Comparison of ENCODE assay signal across 1 cellular context in genomic region chr2:203814661-203815540, GRCh38.
TF ChIP-seq lines count a peak whose summit lies in the region.

No MANE protein-coding gene starts in this region.

TF ChIP-seq in H1, 55 proteins besides CTCF, POLR2A, EP300 and RAD21 (continued from another document):
- TF ChIP-seq CHD1 (IDR thresholded peaks at IDR 0.05; ENCODE audit: low read depth, low read length) (no peak), YY1 (IDR thresholded peaks at IDR 0.05; ENCODE audit: low read depth, low read length) (0 out of 2 replicates have a peak, but pooled peaks have one; percentile 33), JUN (IDR thresholded peaks at IDR 0.05; ENCODE audit: low read depth, low read length) (no peak)
